ENCODE assay signal across 8 cellular contexts in the genomic region with DNA sequence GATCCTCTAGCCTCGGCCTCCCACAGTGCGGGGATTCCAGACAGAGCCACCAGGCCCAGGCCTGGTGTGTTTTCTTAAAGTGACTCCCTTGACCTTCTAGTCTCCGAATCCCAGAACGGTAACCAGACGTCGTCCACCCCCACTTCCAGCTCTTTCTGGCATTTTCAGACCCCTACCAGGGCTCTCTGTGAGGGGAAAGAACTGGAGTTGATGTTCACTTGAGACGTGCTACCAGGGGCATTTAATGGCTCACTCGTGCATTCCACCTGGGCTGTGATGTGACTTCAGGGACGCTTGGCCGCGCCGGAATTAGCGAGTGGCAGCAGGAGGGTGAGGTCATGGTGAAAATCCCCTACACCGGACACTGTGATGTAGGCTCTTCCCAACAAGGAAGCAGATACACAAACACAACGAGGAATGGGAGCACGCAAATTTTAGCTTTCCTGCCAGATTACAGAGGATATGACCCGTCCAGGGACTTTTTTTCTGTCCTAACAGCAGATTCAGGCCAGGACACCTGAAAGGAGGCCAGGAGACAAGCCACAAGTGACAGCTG. TPM values are rescaled to one million over a fixed set of nuclear protein-coding genes. Genes with fewer than 3 reads are reported as not detected.
DNase-seq lines count a peak whose midpoint lies in the region; ATAC-seq and TF ChIP-seq lines count a peak whose summit lies in the region.

No MANE protein-coding gene starts in this region.

- H3K79me2 ChIP-seq in SK-N-SH (ENCODE audit: insufficient read depth): peaks cover 34% of the 10 kb centered on the region

- intact Hi-C loops in left lung (cut with DNase I): loop anchor here in 1 of 2 donors (10.0 kb wide), 1 partner anchor 83 kb away; no protein-coding TSS in a partner anchor

- H3K4me3 ChIP-seq in SK-N-SH (ENCODE audit: low read depth in 2 of 2, low read length in 1 of 2) (peak overlapping the region in 1 of 2 experiments; percentile 74; a peak in 1 of 4 replicates), left lung (peak overlapping the region; percentile 53 to 86), subcutaneous abdominal adipose tissue (ENCODE audit: low read depth in 1 of 5, low read length in 5 of 5) (peak overlapping the region; percentile 60 to 87 (median 81))

- peaks cover 30% of the 10 kb centered on the region for H4K20me1 ChIP-seq in SK-N-SH (ENCODE audit: insufficient read depth)

- H3F3A ChIP-seq in SK-N-SH (replicated peaks; ENCODE audit: insufficient read depth): peaks cover 10% of the 10 kb centered on the region

- ATAC-seq in SK-N-SH treated with all-trans-retinoic acid at 6 μM for 48 hours: no peak
- no peak for ATAC-seq in left lung
- no peak for ATAC-seq in HG02973 (IDR thresholded peaks at IDR 0.05; ENCODE audit: unreplicated experiment)

- CTCF ChIA-PET in SK-N-SH (lab: Yijun Ruan, JAX): interaction anchor here (1.9 to 3.2 kb wide), 2 partner anchors 25 to 42 kb away, joined by 6 to 21 read pairs; no protein-coding TSS in a partner anchor

- H3K9ac ChIP-seq in SK-N-SH (no peak overlapping the region), subcutaneous abdominal adipose tissue (ENCODE audit: low read length in 5 of 5) (peak overlapping the region; percentile 81 to 97 (median 97))

- no peaks in the 10 kb centered on the region for H3K27me3 ChIP-seq in SK-N-SH (ENCODE audit: insufficient read depth)
- H3K27me3 ChIP-seq in left lung: no peaks in the 10 kb centered on the region
- no peaks in the 10 kb centered on the region for H3K27me3 ChIP-seq in subcutaneous abdominal adipose tissue (ENCODE audit: control insufficient read depth in 5 of 5, insufficient read depth in 4 of 5, low read length in 5 of 5)

- peak overlapping the region; percentile 90; the same call in 1 of the 2 replicates for H2AFZ ChIP-seq in SK-N-SH (ENCODE audit: low read depth)

- H3K27ac ChIP-seq in SK-N-SH (ENCODE audit: low read depth in 2 of 2, low read length in 1 of 2): peak overlapping the region in 1 of 2 experiments; percentile 94; a peak in 1 of 4 replicates
- H3K27ac ChIP-seq in angular gyrus (ENCODE audit: low read depth, low read length): peak overlapping the region; percentile 96
- H3K27ac ChIP-seq in left lung: peak overlapping the region; percentile 99
- H3K27ac ChIP-seq in subcutaneous abdominal adipose tissue (ENCODE audit: low read depth, low read length): peak overlapping the region; percentile 98

- TF ChIP-seq EP300 in SK-N-SH (IDR thresholded peaks at IDR 0.05; ENCODE audit: borderline replicate concordance in 1 of 2, low read depth in 1 of 2, low read length in 1 of 2): no peak

- 89% methylated on average over 17 of the region's 17 CpGs for WGBS in SK-N-SH (ENCODE audit: low lambda C conversion rate)

- H3K9me3 ChIP-seq in SK-N-SH (no peaks in the 10 kb centered on the region), left lung (no peaks in the 10 kb centered on the region), subcutaneous abdominal adipose tissue (ENCODE audit: control insufficient read depth in 5 of 5, low read length in 5 of 5) (no peaks in the 10 kb centered on the region)

- peaks cover 9 to 16% of the 10 kb centered on the region in 2 experiments for H3K36me3 ChIP-seq in SK-N-SH (replicated peaks in 1 of 2; ENCODE audit: control insufficient read depth in 1 of 2, insufficient read depth in 2 of 2, low read length in 1 of 2)
- H3K36me3 ChIP-seq in left lung: peaks cover 0 to 10% of the 10 kb centered on the region in 2 donors
- H3K36me3 ChIP-seq in subcutaneous abdominal adipose tissue (ENCODE audit: control insufficient read depth in 5 of 5, insufficient read depth in 5 of 5, low read length in 5 of 5): peaks cover 2 to 9% (median 7%) of the 10 kb centered on the region in 5 donors

- no peaks in the 10 kb centered on the region for H3K9me2 ChIP-seq in SK-N-SH

- POLR2A ChIA-PET in SK-N-SH (lab: Yijun Ruan, JAX): interaction anchor here (1.2 to 2.5 kb wide), 2 partner anchors 17 to 39 kb away, joined by 3 to 12 read pairs; no protein-coding TSS in a partner anchor

- H3K4me1 ChIP-seq in SK-N-SH (ENCODE audit: control insufficient read depth in 1 of 2, insufficient read depth in 2 of 2, low read depth in 1 of 2, low read length in 1 of 2) (peaks cover 6 to 10% of the 10 kb centered on the region in 2 experiments; a peak in 2 of 4 replicates), left lung (peaks cover 17 to 85% of the 10 kb centered on the region in 2 donors), subcutaneous abdominal adipose tissue (ENCODE audit: control insufficient read depth in 5 of 5, insufficient read depth in 5 of 5, low read length in 5 of 5) (peaks cover 4 to 53% (median 46%) of the 10 kb centered on the region in 5 donors)

- DNase-seq in SK-N-SH (no peak), left lung (no peak), NCI-H2196 treated with DMSO at 0.1 percent for 48 hours (lab: John Stamatoyannopoulos, UW; ENCODE audit: unreplicated experiment) (no peak), amniotic stem cell (lab: John Stamatoyannopoulos, UW) (no peak)

- no peak for TF ChIP-seq RAD21 in SK-N-SH (IDR thresholded peaks at IDR 0.05; ENCODE audit: low read length)

- TF ChIP-seq CTCF in SK-N-SH (IDR thresholded peaks at IDR 0.05): no peak
- no peak for TF ChIP-seq CTCF in left lung (IDR thresholded peaks at IDR 0.05)

- H3K4me2 ChIP-seq in SK-N-SH: peak overlapping the region; percentile 77

TF ChIP-seq in SK-N-SH, 30 proteins besides CTCF, POLR2A, EP300 and RAD21 (continues in another document):
- no peak for TF ChIP-seq RCOR1 (IDR thresholded peaks at IDR 0.05; ENCODE audit: low read length)
- TF ChIP-seq JUND (IDR thresholded peaks at IDR 0.05): no peak
- no peak for TF ChIP-seq YY1 (IDR thresholded peaks at IDR 0.05; ENCODE audit: low read depth)
- TF ChIP-seq FOXM1 (IDR thresholded peaks at IDR 0.05; ENCODE audit: low read depth): no peak
- TF ChIP-seq, protein P1, sequence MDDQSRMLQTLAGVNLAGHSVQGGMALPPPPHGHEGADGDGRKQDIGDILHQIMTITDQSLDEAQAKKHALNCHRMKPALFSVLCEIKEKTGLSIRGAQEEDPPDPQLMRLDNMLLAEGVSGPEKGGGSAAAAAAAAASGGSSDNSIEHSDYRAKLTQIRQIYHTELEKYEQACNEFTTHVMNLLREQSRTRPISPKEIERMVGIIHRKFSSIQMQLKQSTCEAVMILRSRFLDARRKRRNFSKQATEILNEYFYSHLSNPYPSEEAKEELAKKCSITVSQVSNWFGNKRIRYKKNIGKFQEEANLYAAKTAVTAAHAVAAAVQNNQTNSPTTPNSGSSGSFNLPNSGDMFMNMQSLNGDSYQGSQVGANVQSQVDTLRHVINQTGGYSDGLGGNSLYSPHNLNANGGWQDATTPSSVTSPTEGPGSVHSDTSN (IDR thresholded peaks at IDR 0.05): no peak
- no peak for TF ChIP-seq FOXJ3 (CRISPR knock-in tag; IDR thresholded peaks at IDR 0.05)
- no peak for TF ChIP-seq NFIC (IDR thresholded peaks at IDR 0.05; ENCODE audit: borderline replicate concordance)
- TF ChIP-seq TAF1 (IDR thresholded peaks at IDR 0.05; ENCODE audit: borderline replicate concordance, low read depth, low read length): no peak
- no peak for TF ChIP-seq TEAD4 (IDR thresholded peaks at IDR 0.05; ENCODE audit: borderline replicate concordance, insufficient read depth)
- no peak for TF ChIP-seq SMC3 (IDR thresholded peaks at IDR 0.05; ENCODE audit: low read depth, low read length)

TF ChIP-seq in SK-N-SH treated with all-trans-retinoic acid at 6 μM for 48 hours, 23 proteins besides CTCF, POLR2A, EP300 and RAD21:
- no peak for TF ChIP-seq OSR1 (CRISPR knock-in tag; IDR thresholded peaks at IDR 0.05)
- TF ChIP-seq, protein P2, sequence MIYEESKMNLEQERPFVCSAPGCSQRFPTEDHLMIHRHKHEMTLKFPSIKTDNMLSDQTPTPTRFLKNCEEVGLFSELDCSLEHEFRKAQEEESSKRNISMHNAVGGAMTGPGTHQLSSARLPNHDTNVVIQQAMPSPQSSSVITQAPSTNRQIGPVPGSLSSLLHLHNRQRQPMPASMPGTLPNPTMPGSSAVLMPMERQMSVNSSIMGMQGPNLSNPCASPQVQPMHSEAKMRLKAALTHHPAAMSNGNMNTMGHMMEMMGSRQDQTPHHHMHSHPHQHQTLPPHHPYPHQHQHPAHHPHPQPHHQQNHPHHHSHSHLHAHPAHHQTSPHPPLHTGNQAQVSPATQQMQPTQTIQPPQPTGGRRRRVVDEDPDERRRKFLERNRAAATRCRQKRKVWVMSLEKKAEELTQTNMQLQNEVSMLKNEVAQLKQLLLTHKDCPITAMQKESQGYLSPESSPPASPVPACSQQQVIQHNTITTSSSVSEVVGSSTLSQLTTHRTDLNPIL (CRISPR knock-in tag; IDR thresholded peaks at IDR 0.05; ENCODE audit: low read depth): no peak
- no peak for TF ChIP-seq ZFP30 (CRISPR knock-in tag; IDR thresholded peaks at IDR 0.05)
- no peak for TF ChIP-seq ZFP3 (CRISPR knock-in tag; IDR thresholded peaks at IDR 0.05)

RNA-seq across cellular contexts. Expression of a gene that starts 1.1 kb away (rescaled TPM):
- polyA plus RNA-seq in SK-N-SH (2012; rRNA removed): 14.5 and 19.0 TPM in 2 replicates
- 23.4 and 24.8 TPM in 2 replicates for polyA plus RNA-seq in SK-N-SH (2012; cell fraction: cytosol; rRNA removed)
- polyA plus RNA-seq in SK-N-SH (2012; cell fraction: nucleus; rRNA removed): 6.3 and 13.2 TPM in 2 replicates
- 10 to 100 TPM; 41.5 to 55.0 TPM for total RNA-seq in left lung
